Comparison of ENCODE assay signal across 8 cellular contexts in genomic region chr9:125758986-125759811, GRCh38. TPM values are rescaled to one million over a fixed set of nuclear protein-coding genes. Genes with fewer than 3 reads are reported as not detected.
DNase-seq lines count a peak whose midpoint lies in the region; ATAC-seq and TF ChIP-seq lines count a peak whose summit lies in the region.

No MANE protein-coding gene starts in this region.

- no peaks in the 10 kb centered on the region for H3K9me3 ChIP-seq in thyroid gland

- intact Hi-C loops in dendritic cell treated with granulocyte-macrophage colony-stimulating factor and Interleukin-4, amounts not matched to agents 40 ng/mL and 50 ng/mL, for 4 days (cut with micrococcal nuclease) = loop anchor here (1.0 kb wide), 1 partner anchor 13 kb away; no protein-coding TSS in a partner anchor
- intact Hi-C loops in natural killer cell (cut with micrococcal nuclease) = loop anchor here (2.0 kb wide), 1 partner anchor 62 kb away; no protein-coding TSS in a partner anchor
- intact Hi-C loops in thyroid gland (cut with DNase I) = no loop called here

- H3K4me1 Mint-ChIP-seq in dendritic cell treated with granulocyte-macrophage colony-stimulating factor and Interleukin-4, amounts not matched to agents 40 ng/mL and 50 ng/mL, for 4 days (ENCODE audit: low read depth) = peaks cover 32% of the 10 kb centered on the region
- H3K4me1 Mint-ChIP-seq in natural killer cell = peaks cover 26 to 28% of the 10 kb centered on the region in 2 donors

- ATAC-seq in natural killer cell = peak; percentile 56 to 68 (median 67)
- no peak for ATAC-seq in HG03565 (IDR thresholded peaks at IDR 0.05; ENCODE audit: unreplicated experiment)

- peaks cover 6% of the 10 kb centered on the region for H3K36me3 Mint-ChIP-seq in dendritic cell treated with granulocyte-macrophage colony-stimulating factor and Interleukin-4, amounts not matched to agents 40 ng/mL and 50 ng/mL, for 4 days (ENCODE audit: low read depth)
- no peaks in the 10 kb centered on the region for H3K36me3 Mint-ChIP-seq in natural killer cell

- H3K27ac Mint-ChIP-seq in dendritic cell treated with granulocyte-macrophage colony-stimulating factor and Interleukin-4, amounts not matched to agents 40 ng/mL and 50 ng/mL, for 4 days = peak overlapping the region; percentile 90
- peak overlapping the region; percentile 60 to 86 for H3K27ac Mint-ChIP-seq in natural killer cell

- no peak for TF ChIP-seq POLR2A in thyroid gland (IDR thresholded peaks at IDR 0.05)

- no peak for TF ChIP-seq CTCF in natural killer cell (IDR thresholded peaks at IDR 0.05)
- no peak for TF ChIP-seq CTCF in thyroid gland (IDR thresholded peaks at IDR 0.05)

- no peaks in the 10 kb centered on the region for H3K36me3 ChIP-seq in thyroid gland

- no peak overlapping the region for H3K4me3 ChIP-seq in thyroid gland (replicated peaks in 1 of 3)

- peaks cover 34 to 73% of the 10 kb centered on the region in 2 donors for H3K4me1 ChIP-seq in thyroid gland

- H3K9me3 Mint-ChIP-seq in dendritic cell treated with granulocyte-macrophage colony-stimulating factor and Interleukin-4, amounts not matched to agents 40 ng/mL and 50 ng/mL, for 4 days = no peaks in the 10 kb centered on the region
- H3K9me3 Mint-ChIP-seq in natural killer cell = no peaks in the 10 kb centered on the region

- no peaks in the 10 kb centered on the region for H3K27me3 Mint-ChIP-seq in dendritic cell treated with granulocyte-macrophage colony-stimulating factor and Interleukin-4, amounts not matched to agents 40 ng/mL and 50 ng/mL, for 4 days
- no peaks in the 10 kb centered on the region for H3K27me3 Mint-ChIP-seq in natural killer cell (ENCODE audit: low read depth in 2 of 2)

- H3K27me3 ChIP-seq in thyroid gland = no peaks in the 10 kb centered on the region

- peak; percentile 13 for DNase-seq in NCI-H1105 treated with DMSO at 0.1 percent for 48 hours (lab: John Stamatoyannopoulos, UW)
- DNase-seq in NCI-H1105 (lab: John Stamatoyannopoulos, UW) = no peak
- peak; percentile 71 for DNase-seq in NCI-H345 (lab: John Stamatoyannopoulos, UW)
- DNase-seq in natural killer cell = no peak
- DNase-seq in thyroid gland = no peak
- no peak for DNase-seq in NCI-H446 treated with DMSO at 0.1 percent for 48 hours (lab: John Stamatoyannopoulos, UW)

- WGBS in thyroid gland, 2 donors = 78 to 88% methylated on average over 6 of the region's 6 CpGs

- peak overlapping the region in 1 of 3 donors; percentile 6 for H3K27ac ChIP-seq in thyroid gland

- peak overlapping the region; percentile 74 for H3K4me3 Mint-ChIP-seq in dendritic cell treated with granulocyte-macrophage colony-stimulating factor and Interleukin-4, amounts not matched to agents 40 ng/mL and 50 ng/mL, for 4 days
- H3K4me3 Mint-ChIP-seq in natural killer cell = peak overlapping the region; percentile 86

RNA-seq across cellular contexts. Expression of gene PBX3, which starts 12.0 kb away (rescaled TPM):
- total RNA-seq in natural killer cell (10 to 100 TPM; 42.1 to 46.9 (median 44.6) TPM), thyroid gland (100 to 1,000 TPM in 1 of 4 donors, 10 to 100 TPM in 3; 68.5 to 108 (median 71.3) TPM)

RNA-seq across cellular contexts. Expression of gene MAPKAP1, which starts 52.2 kb away (rescaled TPM):
- total RNA-seq in natural killer cell (10 to 100 TPM; 51.1 to 73.0 (median 58.8) TPM), thyroid gland (100 to 1,000 TPM in 3 of 4 donors, 10 to 100 TPM in 1; 87.1 to 114 (median 111) TPM)

Comparison
In these comparisons a context has a peak if more than half of its experiments do, and no peak if none do; other contexts are left out.
1. DNase-seq: peak in NCI-H1105 treated with DMSO at 0.1 percent for 48 hours (single experiment) and NCI-H345 (single experiment); none in NCI-H1105 (single experiment), natural killer cell (single experiment), thyroid gland (0 of 2) and NCI-H446 treated with DMSO at 0.1 percent for 48 hours (single experiment).